In genomic region chr2:100192300-100192699, GRCh38 we compare ENCODE assay signal across 19 cellular contexts. TPM values are rescaled to one million over a fixed set of nuclear protein-coding genes. Genes with fewer than 3 reads are reported as not detected.
DNase-seq lines count a peak whose midpoint lies in the region; ATAC-seq and TF ChIP-seq lines count a peak whose summit lies in the region.
"Had no signal": no experiment of that assay in that cellular context is flagged by ENCODE, and none has a peak within 500 bp of the region (broad histone marks: within the 10 kb centered on the region; RNA-seq: fewer than 3 reads in every experiment).

No MANE protein-coding gene starts in this region.

- H4K20me1 ChIP-seq in hepatocyte (ENCODE audit: insufficient read depth, poor library complexity, severe bottlenecking), result no peaks in the 10 kb centered on the region

- H3K4me1 ChIP-seq in heart left ventricle, result peaks cover 1 to 38% (median 16%) of the 10 kb centered on the region in 12 donors
- H3K4me1 ChIP-seq in hepatocyte (ENCODE audit: insufficient read depth), result peaks cover 31% of the 10 kb centered on the region
- peaks cover 0 to 3% of the 10 kb centered on the region in 2 experiments for H3K4me1 ChIP-seq in trophoblast cell (ENCODE audit: control insufficient read depth in 1 of 2, insufficient read depth in 2 of 2, low read length in 2 of 2)

- no peak overlapping the region for H3K4ac ChIP-seq in trophoblast cell (ENCODE audit: low read depth, low read length)

- 92 to 98% (median 97%) methylated on average over 3 of the region's 3 CpGs for WGBS in heart left ventricle, 4 donors
- 97% methylated on average over 3 of the region's 3 CpGs for WGBS in hepatocyte (ENCODE audit: low lambda C conversion rate, missing lambda C conversion rate)
- WGBS in trophoblast cell (ENCODE audit: extremely low coverage, insufficient coverage, insufficient read length), result no CpG with 5 or more reads among the region's 3 CpGs

- H2AFZ ChIP-seq in hepatocyte (no peak overlapping the region), trophoblast cell (ENCODE audit: insufficient read depth, low read length, poor library complexity) (peak overlapping the region; percentile 23)

- H3K9me2 ChIP-seq in hepatocyte (replicated peaks; ENCODE audit: insufficient read depth), result no peaks in the 10 kb centered on the region

- H3K27ac ChIP-seq in heart left ventricle (peak overlapping the region in 8 of 12 donors; percentile 31 to 79 (median 64)), hepatocyte (peak overlapping the region; percentile 89), trophoblast cell (ENCODE audit: low read depth, low read length) (no peak overlapping the region)

- H4K12ac ChIP-seq in trophoblast cell (ENCODE audit: low read depth, low read length), result no peak overlapping the region

- ATAC-seq in heart left ventricle (peak in 1 of 4 donors; percentile 16), Right ventricle myocardium inferior (no peak), HG03521 (IDR thresholded peaks at IDR 0.05; ENCODE audit: unreplicated experiment) (no peak), HG03280 (IDR thresholded peaks at IDR 0.05; ENCODE audit: unreplicated experiment) (no peak)
- ATAC-seq: CD8-positive, alpha-beta T cell; GM12878 had no signal

- H3K9ac ChIP-seq in trophoblast cell (ENCODE audit: low read length), result no peak overlapping the region

- H2BK5ac ChIP-seq in trophoblast cell (ENCODE audit: low read depth, low read length, poor library complexity), result no peak overlapping the region

- H3K4me2 ChIP-seq in hepatocyte (no peak overlapping the region), trophoblast cell (ENCODE audit: low read length) (no peak overlapping the region)

- H3K23ac ChIP-seq in trophoblast cell (ENCODE audit: low read length), result no peak overlapping the region

- H3K27me3 ChIP-seq in heart left ventricle (no peaks in the 10 kb centered on the region), hepatocyte (no peaks in the 10 kb centered on the region), trophoblast cell (ENCODE audit: insufficient read depth, low read length) (no peaks in the 10 kb centered on the region)

- H2BK12ac ChIP-seq in trophoblast cell (ENCODE audit: low read length), result no peak overlapping the region

- H2BK120ac ChIP-seq in trophoblast cell (ENCODE audit: insufficient read depth, low read length, poor library complexity), result no peak overlapping the region

- H3K14ac ChIP-seq in trophoblast cell (ENCODE audit: low read length), result no peak overlapping the region

- no peak overlapping the region for H2AK5ac ChIP-seq in trophoblast cell (ENCODE audit: low read length)

- no peak overlapping the region for H4K8ac ChIP-seq in trophoblast cell (ENCODE audit: low read depth, low read length)

- H4K91ac ChIP-seq in trophoblast cell (ENCODE audit: low read depth, low read length), result no peak overlapping the region

- intact Hi-C loops in heart left ventricle (cut with DNase I) (no loop called here), Right ventricle myocardium inferior (cut with DNase I) (no loop called here)

- no peaks in the 10 kb centered on the region for H3K36me3 ChIP-seq in heart left ventricle
- no peaks in the 10 kb centered on the region for H3K36me3 ChIP-seq in hepatocyte (replicated peaks; ENCODE audit: insufficient read depth, low read depth)
- no peaks in the 10 kb centered on the region for H3K36me3 ChIP-seq in trophoblast cell (ENCODE audit: control insufficient read depth in 1 of 2, insufficient read depth in 2 of 2, low read length in 2 of 2)
- H3K36me3 ChIP-seq: HAP-1 had no signal

- H3K18ac ChIP-seq in trophoblast cell (ENCODE audit: low read length), result no peak overlapping the region

- no peaks in the 10 kb centered on the region for H3K79me1 ChIP-seq in trophoblast cell (ENCODE audit: low read length)

- no peaks in the 10 kb centered on the region for H3K9me3 ChIP-seq in heart left ventricle
- no peaks in the 10 kb centered on the region for H3K9me3 ChIP-seq in hepatocyte (ENCODE audit: low read depth)
- H3K9me3 ChIP-seq in trophoblast cell (ENCODE audit: insufficient read depth, low read depth, low read length), result no peaks in the 10 kb centered on the region
- H3K9me3 ChIP-seq: HAP-1 had no signal

- H3K79me2 ChIP-seq in hepatocyte (no peaks in the 10 kb centered on the region), trophoblast cell (ENCODE audit: control insufficient read depth, insufficient read depth, low read length, poor library complexity) (no peaks in the 10 kb centered on the region)

- no peak for TF ChIP-seq POLR2A in heart left ventricle (IDR thresholded peaks at IDR 0.05)

- TF ChIP-seq CTCF in heart left ventricle (IDR thresholded peaks at IDR 0.05) (no peak), hepatocyte (IDR thresholded peaks at IDR 0.05; ENCODE audit: poor library complexity) (no peak)

- H3K4me3 ChIP-seq in heart left ventricle (no peak overlapping the region), hepatocyte (no peak overlapping the region), trophoblast cell (ENCODE audit: low read depth, low read length) (no peak overlapping the region)
- H3K4me3 ChIP-seq: GM12878, HAP-1 had no signal

- DNase-seq in heart left ventricle, result no peak
- DNase-seq in Right ventricle myocardium inferior (ENCODE audit: missing footprints), result no peak
- no peak for DNase-seq in hepatocyte (ENCODE audit: low spot score)
- no peak for DNase-seq in trophoblast cell
- no peak for DNase-seq in putamen (ENCODE audit: low spot score)
- DNase-seq: AML-193; CD8-positive, alpha-beta T cell; DND-41; KG1; NCI-H1105 treated with DMSO at 0.1 percent for 48 hours; NCI-H2081 treated with DMSO at 0.1 percent for 48 hours; NCI-H2171 treated with DMSO at 0.1 percent for 48 hours; NCI-H524 treated with DMSO at 0.1 percent for 48 hours; NCI-H82; SHP77 had no signal

RNA-seq across cellular contexts. Expression of gene AFF3, which starts 49.9 kb away (rescaled TPM):
- 10 to 100 TPM in 1 of 9 donors, 1 to 10 TPM in 8; 2.2 to 15.5 (median 6.9) TPM for total RNA-seq in heart left ventricle
- 1 to 10 TPM; 1.3 to 3.2 TPM for polyA plus RNA-seq in heart left ventricle
- total RNA-seq in Right ventricle myocardium inferior, result 6.8 TPM
- 5.2 and 7.3 TPM in 2 replicates for total RNA-seq in hepatocyte
- polyA plus RNA-seq in hepatocyte, result 5.9 and 7.8 TPM in 2 replicates
- polyA plus RNA-seq in trophoblast cell (2013), result 3.5 and 3.7 TPM in 2 replicates
